In the genomic region with DNA sequence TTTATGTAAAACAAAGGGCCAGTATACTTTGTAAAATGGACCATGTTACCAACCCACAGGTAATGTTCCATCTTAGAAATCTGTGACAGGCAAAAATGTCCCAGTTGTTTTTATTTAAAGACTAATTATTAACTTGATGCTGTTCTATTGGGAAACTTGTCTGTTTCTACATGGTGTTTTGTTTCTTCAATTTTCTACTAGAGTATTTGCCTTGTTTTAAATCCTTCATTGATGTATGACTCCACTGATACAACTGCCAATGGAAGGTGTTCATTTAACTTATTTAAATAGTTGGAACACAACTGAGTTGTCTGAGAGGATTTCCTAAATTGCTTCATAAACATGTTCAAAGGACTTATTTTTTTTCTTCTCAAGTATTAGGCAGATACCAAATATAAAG, we compare ENCODE assay signal across 29 cellular contexts.
"Had no signal": no experiment of that assay in that cellular context is flagged by ENCODE, and none has a peak within 500 bp of the region (broad histone marks: within the 10 kb centered on the region; RNA-seq: fewer than 3 reads in every experiment).

No MANE protein-coding gene starts in this region.

- H3K4me1 ChIP-seq: ascending aorta, SJCRH30 had no signal

- H3K4me3 ChIP-seq: ascending aorta, cardiac muscle cell, SJCRH30 had no signal

- H3K36me3 ChIP-seq: ascending aorta, cardiac muscle cell, SJCRH30, WERI-Rb-1 had no signal

- H3K27ac ChIP-seq: ascending aorta, cardiac muscle cell, SJCRH30, WERI-Rb-1 had no signal

- H3K9me3 ChIP-seq: ascending aorta, SJCRH30 had no signal

- H3K27me3 ChIP-seq: ascending aorta, cardiac muscle cell, SJCRH30 had no signal

- DNase-seq: activated CD4-positive, alpha-beta T cell treated with anti-CD3 and anti-CD28 coated beads, Interleukin-2, amount 10 ng/mL, durations not matched to agents 24 days and 14 days; activated CD4-positive, alpha-beta T cell treated with anti-CD3 and anti-CD28 coated beads, Interleukin-2, amount 50 U/mL, for 4 hours; activated CD4-positive, CD25-positive, alpha-beta regulatory T cell; activated CD8-positive, alpha-beta T cell treated with anti-CD3 and anti-CD28 coated beads for 36 hours; activated effector memory CD4-positive, alpha-beta T cell treated with anti-CD3 and anti-CD28 coated beads, Interleukin-2, amount 50 U/mL, for 16 hours; activated naive CD4-positive, alpha-beta T cell; activated naive CD4-positive, alpha-beta T cell treated with anti-CD3 and anti-CD28 coated beads, Interleukin-2, amount 50 U/mL, for 16 hours; activated naive CD8-positive, alpha-beta T cell treated with anti-CD3 and anti-CD28 coated beads for 36 hours; activated T-cell treated with anti-CD3 and anti-CD28 coated beads, Interleukin-2, amount 50 U/mL, for 1 hour; activated T-cell treated with anti-CD3 and anti-CD28 coated beads, Interleukin-2, amount 50 U/mL, for 72 hours; amygdala; NCI-H1105; NCI-H1417 treated with DMSO at 0.1 percent for 48 hours; NCI-H1694; NCI-H1930; NCI-H2081 treated with DMSO at 0.1 percent for 48 hours; NCI-H226; NCI-H446 treated with DMSO at 0.1 percent for 48 hours; NCI-H524; NCI-H69; NCI-H82; SHP77; SJCRH30; T1000; WERI-Rb-1 had no signal

- ATAC-seq: activated CD8-positive, alpha-beta T cell treated with anti-CD3 and anti-CD28 coated beads for 36 hours; activated T-cell treated with anti-CD3 and anti-CD28 coated beads, Interleukin-2, amount 50 U/mL, for 72 hours; activated T-helper 17 cell treated with anti-CD3 and anti-CD28 coated beads, Interleukin-2, amount 50 U/mL, for 72 hours; Panc1 had no signal
